Comparison of ENCODE assay signal across 1 cellular context in the genomic region with DNA sequence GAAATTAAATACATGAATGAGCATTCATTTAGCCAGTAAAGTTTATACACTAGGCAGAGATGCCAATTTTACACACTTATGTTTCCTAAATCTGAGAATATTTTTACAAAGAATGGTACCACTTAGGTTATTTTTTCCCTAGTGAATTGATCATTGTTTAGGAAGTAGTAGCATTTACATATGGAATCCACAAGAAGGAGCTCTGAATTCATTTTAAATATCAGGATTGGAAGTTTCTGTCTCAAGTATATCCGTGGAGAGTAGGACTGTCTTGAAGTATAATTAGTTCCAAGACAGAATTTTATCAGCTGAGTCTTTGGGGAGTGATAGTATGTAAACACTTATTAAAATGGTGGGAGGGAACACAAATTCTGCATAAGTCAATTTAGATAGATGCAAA.
TF ChIP-seq lines count a peak whose summit lies in the region.

No MANE protein-coding gene starts in this region.

TF ChIP-seq in Ishikawa, 13 proteins besides CTCF, POLR2A, EP300 and RAD21 (continued from another document):
- TF ChIP-seq, protein P1, sequence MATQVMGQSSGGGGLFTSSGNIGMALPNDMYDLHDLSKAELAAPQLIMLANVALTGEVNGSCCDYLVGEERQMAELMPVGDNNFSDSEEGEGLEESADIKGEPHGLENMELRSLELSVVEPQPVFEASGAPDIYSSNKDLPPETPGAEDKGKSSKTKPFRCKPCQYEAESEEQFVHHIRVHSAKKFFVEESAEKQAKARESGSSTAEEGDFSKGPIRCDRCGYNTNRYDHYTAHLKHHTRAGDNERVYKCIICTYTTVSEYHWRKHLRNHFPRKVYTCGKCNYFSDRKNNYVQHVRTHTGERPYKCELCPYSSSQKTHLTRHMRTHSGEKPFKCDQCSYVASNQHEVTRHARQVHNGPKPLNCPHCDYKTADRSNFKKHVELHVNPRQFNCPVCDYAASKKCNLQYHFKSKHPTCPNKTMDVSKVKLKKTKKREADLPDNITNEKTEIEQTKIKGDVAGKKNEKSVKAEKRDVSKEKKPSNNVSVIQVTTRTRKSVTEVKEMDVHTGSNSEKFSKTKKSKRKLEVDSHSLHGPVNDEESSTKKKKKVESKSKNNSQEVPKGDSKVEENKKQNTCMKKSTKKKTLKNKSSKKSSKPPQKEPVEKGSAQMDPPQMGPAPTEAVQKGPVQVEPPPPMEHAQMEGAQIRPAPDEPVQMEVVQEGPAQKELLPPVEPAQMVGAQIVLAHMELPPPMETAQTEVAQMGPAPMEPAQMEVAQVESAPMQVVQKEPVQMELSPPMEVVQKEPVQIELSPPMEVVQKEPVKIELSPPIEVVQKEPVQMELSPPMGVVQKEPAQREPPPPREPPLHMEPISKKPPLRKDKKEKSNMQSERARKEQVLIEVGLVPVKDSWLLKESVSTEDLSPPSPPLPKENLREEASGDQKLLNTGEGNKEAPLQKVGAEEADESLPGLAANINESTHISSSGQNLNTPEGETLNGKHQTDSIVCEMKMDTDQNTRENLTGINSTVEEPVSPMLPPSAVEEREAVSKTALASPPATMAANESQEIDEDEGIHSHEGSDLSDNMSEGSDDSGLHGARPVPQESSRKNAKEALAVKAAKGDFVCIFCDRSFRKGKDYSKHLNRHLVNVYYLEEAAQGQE (IDR thresholded peaks at IDR 0.05; ENCODE audit: low read depth), result no peak
- no peak for TF ChIP-seq TCF12 (IDR thresholded peaks at IDR 0.05; ENCODE audit: low read depth)
